Comparison of ENCODE assay signal across 21 cellular contexts in the genomic region with DNA sequence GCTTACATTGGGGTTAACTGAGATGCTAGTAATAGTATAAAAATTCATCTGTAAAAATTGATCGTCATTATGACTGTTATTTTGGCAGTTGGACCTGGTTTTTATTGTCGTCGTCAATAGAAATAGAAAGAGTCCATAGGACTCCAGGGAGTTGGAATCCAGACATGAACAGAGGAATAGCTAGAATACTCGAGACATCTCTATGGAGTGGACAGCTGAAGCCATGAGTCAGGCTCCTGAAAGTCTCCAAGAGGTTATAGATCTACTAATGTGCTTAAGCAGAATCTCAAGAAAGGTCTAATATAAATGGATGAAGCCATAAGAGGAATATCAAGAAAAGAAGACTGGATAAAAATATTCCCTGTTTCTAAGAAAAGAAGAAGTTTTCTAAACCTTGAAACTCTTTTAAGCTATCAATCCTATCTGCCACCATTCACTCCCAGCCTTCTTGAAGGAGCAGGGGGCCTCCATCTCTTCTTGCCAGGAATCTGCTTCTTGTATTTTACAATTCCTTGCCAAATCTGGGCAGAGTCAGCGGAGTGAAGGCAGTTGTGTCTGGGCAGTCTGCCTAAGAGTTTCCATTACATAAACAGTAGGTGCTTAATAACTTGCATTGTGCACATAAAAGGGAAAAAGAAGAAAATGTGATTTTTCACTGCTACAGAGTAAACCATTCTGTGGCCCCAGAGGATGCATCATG.
"Had no signal": no experiment of that assay in that cellular context is flagged by ENCODE, and none has a peak within 500 bp of the region (broad histone marks: within the 10 kb centered on the region; RNA-seq: fewer than 3 reads in every experiment).

No MANE protein-coding gene starts in this region.

- ATAC-seq: activated naive CD8-positive, alpha-beta T cell treated with anti-CD3 and anti-CD28 coated beads, Interleukin-2, amount 50 U/mL, for 24 hours had no signal

- H3K36me3 ChIP-seq: brain microvascular endothelial cell, left lung, tibial artery had no signal

- DNase-seq: activated CD4-positive, alpha-beta T cell treated with anti-CD3 and anti-CD28 coated beads for 1 hour; activated CD8-positive, alpha-beta memory T cell treated with anti-CD3 and anti-CD28 coated beads for 24 hours; activated CD8-positive, alpha-beta memory T cell treated with anti-CD3 and anti-CD28 coated beads, Interleukin-2, amount 50 U/mL, for 48 hours; activated effector memory CD4-positive, alpha-beta T cell treated with Interleukin-2 at 50 U/mL for 16 hours; activated naive CD4-positive, alpha-beta T cell treated with anti-CD3 and anti-CD28 coated beads, Interleukin-2, amount 10 ng/mL, durations not matched to agents 7 days and 5 days; activated naive CD8-positive, alpha-beta T cell treated with anti-CD3 and anti-CD28 coated beads, Interleukin-2, amount 50 U/mL, for 24 hours; activated T-cell treated with anti-CD3 and anti-CD28 coated beads, Interleukin-2, amount 50 U/mL, for 48 hours; anterior cingulate cortex; central memory CD4-positive, alpha-beta T cell; dorsolateral prefrontal cortex; endodermal cell; kidney; left lung; naive B cell; stimulated activated CD4-positive, alpha-beta T cell treated with anti-CD3 and anti-CD28 coated beads, Interleukin-2, amount 100 ng/mL, for 24 hours; stimulated activated naive CD4-positive, alpha-beta T cell treated with Interleukin-2 at 50 U/mL for 16 hours; T-helper 2 cell; tibial artery; WERI-Rb-1 had no signal

- H3K4me3 ChIP-seq: dorsolateral prefrontal cortex, left lung, tibial artery had no signal

- H3K4me1 ChIP-seq: left lung, tibial artery had no signal

- H3K9me3 ChIP-seq: left lung, tibial artery had no signal

- H3K27me3 ChIP-seq: left lung, tibial artery had no signal

- H3K27ac ChIP-seq: brain microvascular endothelial cell, dorsolateral prefrontal cortex, epithelial cell of prostate, left lung, tibial artery, WERI-Rb-1 had no signal
